Comparison of ENCODE assay signal across 12 cellular contexts in the genomic region with DNA sequence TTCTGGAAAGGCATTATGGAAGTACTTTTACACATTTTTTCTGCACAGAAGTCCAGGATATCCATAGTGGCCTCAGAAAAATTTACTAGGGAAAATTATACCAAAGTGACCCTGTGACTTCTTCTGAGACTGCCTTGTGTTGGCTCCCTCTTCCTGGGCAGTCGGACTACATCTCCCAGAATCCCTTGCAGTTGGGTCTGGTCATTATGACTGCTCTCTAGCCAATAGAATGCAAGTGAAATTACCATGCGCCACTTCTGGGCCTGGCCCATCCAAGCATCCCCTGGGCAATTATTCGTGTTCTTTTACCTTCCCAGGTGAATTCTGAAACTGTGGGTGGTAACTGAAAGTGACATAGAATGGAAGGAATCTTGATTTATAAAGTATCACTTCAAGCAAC.
DNase-seq lines count a peak whose midpoint lies in the region; ATAC-seq and TF ChIP-seq lines count a peak whose summit lies in the region.
"Had no signal": no experiment of that assay in that cellular context is flagged by ENCODE, and none has a peak within 500 bp of the region (broad histone marks: within the 10 kb centered on the region; RNA-seq: fewer than 3 reads in every experiment).

No MANE protein-coding gene starts in this region.

- intact Hi-C loops in left lung (cut with DNase I) = no loop called here

- H3K27me3 ChIP-seq in SJCRH30 = no peaks in the 10 kb centered on the region
- no peaks in the 10 kb centered on the region for H3K27me3 ChIP-seq in left lung
- H3K27me3 ChIP-seq in right atrium auricular region = no peaks in the 10 kb centered on the region
- H3K27me3 ChIP-seq: neutrophil had no signal

- H3K27ac ChIP-seq in SJCRH30 (no peak overlapping the region), left lung (no peak overlapping the region), right atrium auricular region (no peak overlapping the region)
- H3K27ac ChIP-seq: neutrophil had no signal

- H3K36me3 ChIP-seq in SJCRH30 = no peaks in the 10 kb centered on the region
- no peaks in the 10 kb centered on the region for H3K36me3 ChIP-seq in left lung
- no peaks in the 10 kb centered on the region for H3K36me3 ChIP-seq in right atrium auricular region
- H3K36me3 ChIP-seq: neutrophil had no signal

- DNase-seq in SIG-M5 treated with dmso at 0.1 percent for 504 hours (lab: John Stamatoyannopoulos, UW; ENCODE audit: unreplicated experiment) (peak; percentile 3), SIG-M5 (lab: John Stamatoyannopoulos, UW) (no peak), SJCRH30 (peak; percentile 52 to 72), left lung (no peak), right atrium auricular region (ENCODE audit: low spot score) (no peak)
- peak; percentile 25 for DNase-seq in stimulated activated CD8-positive, alpha-beta memory T cell treated with anti-CD3 and anti-CD28 coated beads, Interleukin-4, amount 100 ng/mL, for 48 hours
- DNase-seq: activated naive CD4-positive, alpha-beta T cell treated with anti-CD3 and anti-CD28 coated beads, Interleukin-2, amount 50 U/mL, for 16 hours; effector CD8-positive, alpha-beta T cell; NCI-H1694 treated with DMSO at 0.1 percent for 48 hours had no signal

- H3K4me1 ChIP-seq in SJCRH30 = no peaks in the 10 kb centered on the region
- H3K4me1 ChIP-seq in left lung = no peaks in the 10 kb centered on the region
- no peaks in the 10 kb centered on the region for H3K4me1 ChIP-seq in right atrium auricular region

- no peaks in the 10 kb centered on the region for H3K9me3 ChIP-seq in SJCRH30 (replicated peaks)
- no peaks in the 10 kb centered on the region for H3K9me3 ChIP-seq in left lung
- no peaks in the 10 kb centered on the region for H3K9me3 ChIP-seq in right atrium auricular region
- H3K9me3 ChIP-seq: neutrophil had no signal

- no peak for TF ChIP-seq CTCF in left lung (IDR thresholded peaks at IDR 0.05)
- TF ChIP-seq CTCF in right atrium auricular region (IDR thresholded peaks at IDR 0.05) = no peak

- peak; percentile 74 for ATAC-seq in HG02885 (IDR thresholded peaks at IDR 0.05; ENCODE audit: poor library complexity, unreplicated experiment)
- no peak for ATAC-seq in left lung
- ATAC-seq in GM21619 (IDR thresholded peaks at IDR 0.05; ENCODE audit: unreplicated experiment) = no peak

- H3K4me3 ChIP-seq in SJCRH30 (no peak overlapping the region), left lung (no peak overlapping the region), right atrium auricular region (no peak overlapping the region)

Comparison
In these comparisons a context has a peak if more than half of its experiments do, and no peak if none do; other contexts are left out.
1. DNase-seq: peak in SIG-M5 treated with dmso at 0.1 percent for 504 hours (single experiment), SJCRH30 (2 of 2) and stimulated activated CD8-positive, alpha-beta memory T cell treated with anti-CD3 and anti-CD28 coated beads, Interleukin-4, amount 100 ng/mL, for 48 hours (single experiment); none in SIG-M5 (single experiment), left lung (0 of 2) and right atrium auricular region (single experiment).